8 cellular contexts compared by ENCODE assay signal in genomic region chr19:1275260-1275975, GRCh38. TPM values are rescaled to one million over a fixed set of nuclear protein-coding genes. Genes with fewer than 3 reads are reported as not detected.
DNase-seq lines count a peak whose midpoint lies in the region; ATAC-seq, FAIRE-seq and TF ChIP-seq lines count a peak whose summit lies in the region.

Gene FAM174C, plus strand, starts transcription at chr19:1275530. Its CDS starts 20 bp downstream, at chr19:1275550.

- DNase-seq in C1 segment of cervical spinal cord (lab: John Stamatoyannopoulos, UW) = peak; percentile 70 to 96 (median 92)
- DNase-seq in NCI-H748 treated with DMSO at 0.1 percent for 48 hours (lab: John Stamatoyannopoulos, UW) = peak; percentile 69
- DNase-seq in activated CD4-positive, alpha-beta T cell treated with anti-CD3 and anti-CD28 coated beads, Interleukin-2, amount 50 U/mL, for 24 hours (ENCODE audit: low read depth in 1 of 2, low spot score in 1 of 2) = peak; percentile 88 to 95
- DNase-seq in dedifferentiated amniotic fluid mesenchymal stem cell (ENCODE audit: extremely low spot score) = peak; percentile 94
- peak; percentile 91 for DNase-seq in HepG2 (ENCODE audit: low spot score)
- DNase-seq in stimulated activated CD4-positive, alpha-beta T cell treated with anti-CD3 and anti-CD28 coated beads, Interleukin-4, amount 100 ng/mL, for 1 hour = peak; percentile 98

- TF ChIP-seq POLR2A in HepG2 (IDR thresholded peaks at IDR 0.05; ENCODE audit: insufficient read depth in 1 of 2, low read depth in 2 of 2, low read length in 2 of 2) = peak in 1 of 2 experiments; percentile 89; a peak in 2 of 4 replicates

- H3K9ac ChIP-seq in HepG2 (ENCODE audit: insufficient read depth, low read depth, low read length) = peak within 1 kb of the TSS; percentile 95

- H3K4me1 ChIP-seq in HepG2 (ENCODE audit: insufficient read depth, low read length) = peaks cover 58% of the 10 kb centered on the region

- H3K4me2 ChIP-seq in HepG2 (ENCODE audit: low read depth, low read length) = peak within 1 kb of the TSS; percentile 86

- no peak within 1 kb of the TSS for H2AFZ ChIP-seq in HepG2 (ENCODE audit: low read length)

- H3K36me3 ChIP-seq in HepG2 (replicated peaks in 1 of 2; ENCODE audit: control insufficient read depth in 1 of 2, insufficient read depth in 2 of 2, low read length in 2 of 2) = peaks cover 21 to 55% of the 10 kb centered on the region in 2 experiments

- 0 out of 4 replicates have a peak, but pooled peaks of 1 of the 2 experiments have one; percentile 16 for TF ChIP-seq EP300 in HepG2 (IDR thresholded peaks at IDR 0.05; ENCODE audit: low read depth in 2 of 2, low read length in 2 of 2)
- no peak for TF ChIP-seq EP300 in HepG2 (CRISPR knock-in tag; IDR thresholded peaks at IDR 0.05; ENCODE audit: borderline replicate concordance)

- in situ Hi-C loops in HepG2 (cut with HindIII; ENCODE audit: extremely low pct_ligation_motif_present, low pct_unique_long_range_greater_than_20kb) = loop anchor here (5.0 kb wide), 1 partner anchor 33 kb away; the partner anchor contains the start of gene ATP5F1D

- H3K27me3 ChIP-seq in HepG2 (ENCODE audit: control insufficient read depth in 1 of 2, insufficient read depth in 2 of 2, low read length in 2 of 2) = no peaks in the 10 kb centered on the region

- TF ChIP-seq RAD21 in HepG2 (CRISPR knock-in tag; IDR thresholded peaks at IDR 0.05) = peak; percentile 77; the same call in 1 of the 2 replicates

- WGBS in HepG2 (ENCODE audit: low lambda C conversion rate) = 0% methylated on average over 10 of the region's 98 CpGs

- peak within 1 kb of the TSS; percentile 100 for H3K27ac ChIP-seq in HepG2 (ENCODE audit: extremely low read length, insufficient read depth, low read length)

- TF ChIP-seq CTCF in HepG2 (CRISPR knock-in tag; IDR thresholded peaks at IDR 0.05) = no peak; the same call in 1 of the 2 replicates

- peak within 1 kb of the TSS; percentile 57 to 85 (median 73) for H3K4me3 ChIP-seq in HepG2 (replicated peaks in 1 of 3; ENCODE audit: insufficient read depth in 1 of 3, low read depth in 2 of 3, low read length in 3 of 3)

- peak; percentile 75 for ATAC-seq in GM19395 (IDR thresholded peaks at IDR 0.05; ENCODE audit: unreplicated experiment)
- peak; percentile 57 for ATAC-seq in HG03558 (IDR thresholded peaks at IDR 0.05; ENCODE audit: extremely low read depth, unreplicated experiment)
- ATAC-seq in HepG2 = peak; percentile 69

- peaks cover 27% of the 10 kb centered on the region for H4K20me1 ChIP-seq in HepG2 (ENCODE audit: insufficient read depth, low read length)

- BruUV-seq in HepG2 (replicated peaks; lab: Mats Ljungman, UMichigan) = TSS peak; percentile 63

- intact Hi-C loops in HepG2 (cut with micrococcal nuclease; ENCODE audit: unreplicated experiment) = no loop called here

- no peaks in the 10 kb centered on the region for H3K9me3 ChIP-seq in HepG2 (ENCODE audit: low read length)

- POLR2A ChIA-PET in HepG2 (lab: Yijun Ruan, JAX) = interaction anchor here (0.5 to 1.5 kb wide), 15 partner anchors 9 to 284 kb away, joined by 3 to 25 read pairs (median 4); a partner anchor contains a TSS

- CTCF ChIA-PET in HepG2 (lab: Yijun Ruan, JAX; ENCODE audit: low intra/inter-chr PET ratio, low total read pairs) = no interaction called here

- H3K79me2 ChIP-seq in HepG2 (ENCODE audit: insufficient read depth, low read length) = peaks cover 27% of the 10 kb centered on the region

- FAIRE-seq in HepG2 (lab: Jason Lieb, UNC) = peak; percentile 74

TF ChIP-seq in HepG2, 621 proteins besides CTCF, POLR2A, EP300 and RAD21 (continues in another document):
- TF ChIP-seq RXRA (CRISPR knock-in tag; IDR thresholded peaks at IDR 0.05) = no peak; the same call in 1 of the 2 replicates
- no peak for TF ChIP-seq HBP1 (CRISPR knock-in tag; IDR thresholded peaks at IDR 0.05; ENCODE audit: low read depth)
- no peak for TF ChIP-seq MTF2 (CRISPR knock-in tag; IDR thresholded peaks at IDR 0.05; ENCODE audit: borderline replicate concordance)
- TF ChIP-seq ZNF800 (CRISPR knock-in tag; IDR thresholded peaks at IDR 0.05) = no peak
- TF ChIP-seq, protein P1, sequence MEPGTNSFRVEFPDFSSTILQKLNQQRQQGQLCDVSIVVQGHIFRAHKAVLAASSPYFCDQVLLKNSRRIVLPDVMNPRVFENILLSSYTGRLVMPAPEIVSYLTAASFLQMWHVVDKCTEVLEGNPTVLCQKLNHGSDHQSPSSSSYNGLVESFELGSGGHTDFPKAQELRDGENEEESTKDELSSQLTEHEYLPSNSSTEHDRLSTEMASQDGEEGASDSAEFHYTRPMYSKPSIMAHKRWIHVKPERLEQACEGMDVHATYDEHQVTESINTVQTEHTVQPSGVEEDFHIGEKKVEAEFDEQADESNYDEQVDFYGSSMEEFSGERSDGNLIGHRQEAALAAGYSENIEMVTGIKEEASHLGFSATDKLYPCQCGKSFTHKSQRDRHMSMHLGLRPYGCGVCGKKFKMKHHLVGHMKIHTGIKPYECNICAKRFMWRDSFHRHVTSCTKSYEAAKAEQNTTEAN (CRISPR knock-in tag; conservative IDR thresholded peaks at IDR 0.05) = no peak; the same call in 1 of the 2 replicates
- no peak; the same call in 1 of the 2 replicates for TF ChIP-seq ZNF124 (CRISPR knock-in tag; IDR thresholded peaks at IDR 0.05)
- TF ChIP-seq NONO (IDR thresholded peaks at IDR 0.05) = no peak
- peak; percentile 64 for TF ChIP-seq NONO (CRISPR knock-in tag; conservative IDR thresholded peaks at IDR 0.05)
- TF ChIP-seq SRY (CRISPR knock-in tag; IDR thresholded peaks at IDR 0.05) = peak; percentile 84; the same call in 1 of the 2 replicates
- TF ChIP-seq FOXO1 (CRISPR knock-in tag; IDR thresholded peaks at IDR 0.05) = no peak
- no peak for TF ChIP-seq MBNL3 (CRISPR knock-in tag; conservative IDR thresholded peaks at IDR 0.05)

RNA-seq across cellular contexts. Expression of gene FAM174C, which starts in this region (rescaled TPM):
- total RNA-seq in HepG2 (2016; rRNA removed; fragmentation: Illumina TruSeq; extraction: Trizol) = 21.9 and 31.3 TPM in 2 replicates
- total RNA-seq in HepG2 (2016; cell fraction: cytosol; rRNA removed; fragmentation: Illumina TruSeq; extraction: Trizol; ENCODE audit: low read depth) = 67.5 and 90.2 TPM in 2 replicates
- 14.2 and 28.2 TPM in 2 replicates for total RNA-seq in HepG2 (2016; cell fraction: insoluble cytoplasmic fraction; rRNA removed; fragmentation: Illumina TruSeq; extraction: Trizol)
- 57.9 and 74.3 TPM in 2 replicates for total RNA-seq in HepG2 (2016; cell fraction: membrane; rRNA removed; fragmentation: Illumina TruSeq; extraction: Trizol)
- total RNA-seq in HepG2 (2016; cell fraction: nucleus; rRNA removed; fragmentation: Illumina TruSeq; extraction: Trizol) = 18.6 and 22.9 TPM in 2 replicates
- 19.5 and 21.2 TPM in 2 replicates for polyA plus RNA-seq in HepG2 (2011; rRNA removed)
- polyA plus RNA-seq in HepG2 (2011; cell fraction: cytosol; rRNA removed) = 21.0 and 42.4 TPM in 2 replicates
- polyA plus RNA-seq in HepG2 (2011; cell fraction: nucleus; rRNA removed) = 45.8 and 49.4 TPM in 2 replicates
- 14.1 and 18.2 TPM in 2 replicates for polyA plus RNA-seq in HepG2 (2012)
- polyA plus RNA-seq in HepG2 (2016; cell fraction: cytosol; fragmentation: Illumina TruSeq; extraction: Trizol; ENCODE audit: low read depth) = 104 and 136 TPM in 2 replicates
- polyA plus RNA-seq in HepG2 (2016; cell fraction: insoluble cytoplasmic fraction; fragmentation: Illumina TruSeq; extraction: Trizol; ENCODE audit: low read depth) = 24.1 and 30.7 TPM in 2 replicates
- 78.9 and 88.8 TPM in 2 replicates for polyA plus RNA-seq in HepG2 (2016; cell fraction: membrane; fragmentation: Illumina TruSeq; extraction: Trizol; ENCODE audit: low read depth)
- polyA plus RNA-seq in HepG2 (2016; cell fraction: nucleus; fragmentation: Illumina TruSeq; extraction: Trizol; ENCODE audit: insufficient read depth, low read depth) = 43.0 and 56.8 TPM in 2 replicates
- polyA minus RNA-seq in HepG2 (2011; rRNA and poly(A)+ RNA removed; ENCODE audit: low replicate concordance) = 15.5 and 24.8 TPM in 2 replicates
- polyA minus RNA-seq in HepG2 (2011; cell fraction: cytosol; rRNA and poly(A)+ RNA removed) = 9.4 and 11.7 TPM in 2 replicates
- polyA minus RNA-seq in HepG2 (2011; cell fraction: nucleus; rRNA and poly(A)+ RNA removed) = 6.5 and 6.8 TPM in 2 replicates

Comparison
In these comparisons a context has a peak if more than half of its experiments do, and no peak if none do; other contexts are left out.
1. Peak in every context shown above with its lines: DNase-seq, ATAC-seq, H3K4me3 ChIP-seq and H3K27ac ChIP-seq.